8 cellular contexts compared by ENCODE assay signal in the genomic region with DNA sequence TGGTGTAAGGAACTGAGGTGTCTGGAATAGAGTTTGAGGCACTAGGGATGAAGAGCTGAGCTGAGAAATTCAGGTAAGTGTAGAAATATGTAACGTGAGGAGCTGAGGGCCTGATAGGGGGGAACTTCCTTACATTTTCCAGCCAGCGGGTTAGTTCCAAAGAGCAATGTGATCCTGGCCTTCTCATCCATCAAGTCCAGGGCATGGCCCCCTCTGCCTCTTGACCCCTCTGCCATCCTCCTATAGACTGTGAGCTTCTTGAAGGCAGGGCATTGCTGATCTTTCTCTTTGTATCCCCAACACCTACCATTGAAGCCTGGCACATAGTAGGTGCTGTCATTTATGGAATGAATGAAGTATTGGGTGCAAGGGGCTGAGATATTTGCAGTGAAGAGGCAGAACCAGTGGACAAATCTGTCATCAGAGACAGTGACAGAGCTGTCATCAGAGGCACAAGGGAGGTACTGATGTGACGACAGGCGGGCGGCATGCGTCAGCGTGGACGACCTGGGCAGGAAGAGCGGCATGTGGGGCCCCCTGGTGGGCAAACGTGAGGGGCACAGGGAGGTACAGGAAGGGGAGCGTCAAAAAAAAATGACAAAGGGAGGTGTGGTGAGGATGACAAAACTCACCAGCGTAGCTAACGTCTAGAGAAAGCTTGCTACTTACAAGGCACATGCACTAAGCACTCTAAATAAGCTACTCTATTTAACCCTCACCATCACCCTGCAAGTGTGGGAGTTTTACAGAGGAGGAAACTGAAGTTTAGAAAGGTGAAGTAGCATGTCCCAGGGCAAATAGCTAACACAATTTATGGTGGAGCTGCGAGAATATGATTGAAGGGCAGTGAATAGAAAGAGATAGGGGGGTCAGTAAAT. TPM values are rescaled to one million over a fixed set of nuclear protein-coding genes. Genes with fewer than 3 reads are reported as not detected.
DNase-seq lines count a peak whose midpoint lies in the region; ATAC-seq, FAIRE-seq and TF ChIP-seq lines count a peak whose summit lies in the region.

No MANE protein-coding gene starts in this region.

- H3K27ac ChIP-seq in SU-DHL-6 (ENCODE audit: low read depth, low read length) (no peak overlapping the region), vagina (no peak overlapping the region)

- H3K36me3 Mint-ChIP-seq in activated naive CD4-positive, alpha-beta T cell treated with anti-CD3 and anti-CD28 coated beads, Interleukin-2, amount 50 U/mL, for 72 hours: no peaks in the 10 kb centered on the region

- H3K4me1 ChIP-seq in vagina: peaks cover 26% of the 10 kb centered on the region

- H3K9ac ChIP-seq in SU-DHL-6 (ENCODE audit: low read length): peak overlapping the region; percentile 9; the same call in 1 of the 2 replicates

- intact Hi-C loops in cardiac septum (cut with DNase I): loop anchor here (1.0 kb wide), 1 partner anchor 30 kb away; no protein-coding TSS in a partner anchor
- intact Hi-C loops in vagina (cut with DNase I): no loop called here

- H3K27me3 ChIP-seq in MG63 (no peaks in the 10 kb centered on the region), SU-DHL-6 (ENCODE audit: low read length) (no peaks in the 10 kb centered on the region), vagina (no peaks in the 10 kb centered on the region)

- peak; percentile 72 for TF ChIP-seq CTCF in SU-DHL-6 (IDR thresholded peaks at IDR 0.05; ENCODE audit: insufficient read depth, low read length, poor library complexity, severe bottlenecking)
- TF ChIP-seq CTCF in vagina (IDR thresholded peaks at IDR 0.05): peak; percentile 87 to 90 (median 88)

- H3K9me3 Mint-ChIP-seq in activated naive CD4-positive, alpha-beta T cell treated with anti-CD3 and anti-CD28 coated beads, Interleukin-2, amount 50 U/mL, for 72 hours: no peaks in the 10 kb centered on the region

- ATAC-seq in activated naive CD4-positive, alpha-beta T cell treated with anti-CD3 and anti-CD28 coated beads, Interleukin-2, amount 50 U/mL, for 72 hours: peak; percentile 95

- DNase-seq in GM04504 (ENCODE audit: low read depth) (peak; percentile 62), H54 (ENCODE audit: insufficient read length, low spot score) (peak; percentile 81), MG63 (peak; percentile 52), cardiac septum (ENCODE audit: low spot score) (peak; percentile 95), renal cortical epithelial cell (ENCODE audit: low read depth) (peak; percentile 59), vagina (ENCODE audit: extremely low spot score in 2 of 2) (no peak)
- peak; percentile 91 to 94 for DNase-seq in activated naive CD4-positive, alpha-beta T cell treated with anti-CD3 and anti-CD28 coated beads, Interleukin-2, amount 50 U/mL, for 72 hours (ENCODE audit: low spot score in 2 of 2)

- no peak overlapping the region for H3K4me3 ChIP-seq in MG63
- no peak overlapping the region for H3K4me3 ChIP-seq in SU-DHL-6 (ENCODE audit: insufficient read depth, low read length, poor library complexity, severe bottlenecking)
- H3K4me3 ChIP-seq in vagina: no peak overlapping the region

- H3K27ac Mint-ChIP-seq in activated naive CD4-positive, alpha-beta T cell treated with anti-CD3 and anti-CD28 coated beads, Interleukin-2, amount 50 U/mL, for 72 hours: peak overlapping the region in 1 of 2 donors; percentile 18

- TF ChIP-seq POLR2A in H54 (IDR thresholded peaks at IDR 0.05; ENCODE audit: low read depth, low read length) (no peak), vagina (IDR thresholded peaks at IDR 0.05) (no peak)

- H3K36me3 ChIP-seq in MG63 (no peaks in the 10 kb centered on the region), SU-DHL-6 (ENCODE audit: low read length) (no peaks in the 10 kb centered on the region), vagina (no peaks in the 10 kb centered on the region)

- H3F3A ChIP-seq in SU-DHL-6 (ENCODE audit: insufficient read depth): peaks cover 6% of the 10 kb centered on the region; the same call in 1 of the 2 replicates

- peak overlapping the region; percentile 20 for H3K4me2 ChIP-seq in SU-DHL-6 (ENCODE audit: low read depth, low read length, poor library complexity, severe bottlenecking)

- H3K9me3 ChIP-seq in MG63 (no peaks in the 10 kb centered on the region), SU-DHL-6 (ENCODE audit: insufficient read depth, low read length) (no peaks in the 10 kb centered on the region), vagina (no peaks in the 10 kb centered on the region)

- no peaks in the 10 kb centered on the region for H3K79me2 ChIP-seq in SU-DHL-6 (ENCODE audit: insufficient read depth, low read length)

- H2AFZ ChIP-seq in SU-DHL-6 (ENCODE audit: low read depth, low read length, severe bottlenecking): peak overlapping the region; percentile 81

- no peaks in the 10 kb centered on the region for H3K9me2 ChIP-seq in SU-DHL-6 (replicated peaks; ENCODE audit: insufficient read depth, low read length)

- H4K20me1 ChIP-seq in SU-DHL-6 (ENCODE audit: low read depth, low read length): no peaks in the 10 kb centered on the region

- FAIRE-seq in H54 (lab: Jason Lieb, UNC): peak; percentile 84

RNA-seq across cellular contexts. Expression of a gene that starts 5.2 kb away (rescaled TPM):
- 16.5 and 24.0 TPM in 2 replicates for total RNA-seq in MG63 (2014; rRNA removed; shearing (Covaris generic); ENCODE audit: low replicate concordance)
- total RNA-seq in activated naive CD4-positive, alpha-beta T cell treated with anti-CD3 and anti-CD28 coated beads, Interleukin-2, amount 50 U/mL, for 72 hours: 10 to 100 TPM; 26.2 to 39.7 TPM
- total RNA-seq in cardiac septum: 12.7 TPM
- total RNA-seq in renal cortical epithelial cell: 20.3 and 21.1 TPM in 2 replicates
- 48.9 TPM for total RNA-seq in vagina

RNA-seq across cellular contexts. Expression of a gene that starts 31.4 kb away (rescaled TPM):
- total RNA-seq in MG63 (2014; rRNA removed; shearing (Covaris generic); ENCODE audit: low replicate concordance): 169 and 219 TPM in 2 replicates
- under 1 TPM; 0.14 to 0.39 TPM for total RNA-seq in activated naive CD4-positive, alpha-beta T cell treated with anti-CD3 and anti-CD28 coated beads, Interleukin-2, amount 50 U/mL, for 72 hours
- total RNA-seq in cardiac septum (15.3 TPM), renal cortical epithelial cell (238 and 1,509 TPM in 2 replicates), vagina (18.2 TPM)

Comparison
In these comparisons a context has a peak if more than half of its experiments do, and no peak if none do; other contexts are left out.
1. DNase-seq: peak in GM04504 (single experiment), H54 (single experiment), MG63 (single experiment), activated naive CD4-positive, alpha-beta T cell treated with anti-CD3 and anti-CD28 coated beads, Interleukin-2, amount 50 U/mL, for 72 hours (2 of 2), cardiac septum (single experiment) and renal cortical epithelial cell (single experiment); none in vagina (0 of 2).
2. RNA of a gene that starts 31.4 kb away (total RNA-seq): 238 to 1,509 TPM in renal cortical epithelial cell, 169 to 219 TPM in MG63, 18.2 TPM in vagina (single experiment) and 15.3 TPM in cardiac septum (single experiment); 0.14 to 0.39 TPM in activated naive CD4-positive, alpha-beta T cell treated with anti-CD3 and anti-CD28 coated beads, Interleukin-2, amount 50 U/mL, for 72 hours; every median in the first group is over 10 times any median in the second.